Comparison of ENCODE assay signal across 10 cellular contexts in the genomic region with DNA sequence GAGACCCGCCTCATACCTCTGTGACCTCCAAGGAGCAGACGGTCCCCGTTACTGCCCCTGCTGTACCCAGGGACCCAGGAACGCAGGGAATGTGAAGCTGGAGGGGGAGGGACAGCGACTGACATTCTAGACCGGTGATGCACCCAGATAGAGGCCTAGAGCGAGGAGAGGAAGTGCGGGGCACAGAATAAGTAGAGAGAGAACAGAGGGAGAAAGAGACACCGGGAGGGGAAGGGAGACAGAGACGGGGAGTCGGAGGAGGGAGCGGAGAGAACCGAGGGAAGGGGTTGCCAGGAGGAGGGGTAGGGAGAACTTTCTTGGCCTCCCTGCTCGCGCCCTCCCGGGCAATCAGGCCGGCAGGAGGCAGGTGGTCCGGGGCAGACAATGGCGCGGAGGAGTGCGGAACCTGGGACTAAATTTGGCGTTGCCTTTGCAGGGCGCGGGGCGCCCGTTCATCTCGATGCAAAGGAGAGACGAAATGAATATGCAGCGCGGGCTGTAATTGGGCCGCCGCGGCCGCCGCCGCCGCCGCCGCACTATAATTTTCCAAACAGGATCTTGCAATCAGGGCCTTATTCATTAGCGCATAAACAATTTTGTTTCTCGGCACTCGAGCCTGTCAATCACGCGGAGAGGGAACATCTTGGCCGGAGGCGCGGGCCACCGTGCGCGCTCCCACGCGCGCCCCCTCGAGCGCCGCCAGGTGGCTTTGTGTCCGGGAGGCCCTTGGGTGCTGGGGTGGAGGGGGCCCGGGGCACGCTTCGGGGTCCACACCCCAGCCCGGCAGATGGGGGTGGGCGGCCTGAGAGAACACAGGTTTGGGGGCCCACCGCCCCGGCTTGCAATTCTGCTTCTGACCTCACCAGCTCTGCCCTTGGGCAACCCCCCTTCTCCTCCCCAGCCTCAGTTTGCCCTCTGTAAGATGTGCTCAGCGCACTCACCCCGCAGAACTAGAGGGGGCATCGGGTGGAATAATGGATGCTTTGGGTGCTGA. TPM values are rescaled to one million over a fixed set of nuclear protein-coding genes. Genes with fewer than 3 reads are reported as not detected.
A peak's percentile ranks its signal among the peaks of the same experiment; 100 is the strongest.
DNase-seq lines count a peak whose midpoint lies in the region; ATAC-seq lines count a peak whose summit lies in the region.
"Had no signal": no experiment of that assay in that cellular context is flagged by ENCODE, and none has a peak within 500 bp of the region (broad histone marks: within the 10 kb centered on the region; RNA-seq: fewer than 3 reads in every experiment).

No MANE protein-coding gene starts in this region.

- H3K9me3 ChIP-seq in iPS-15b (ENCODE audit: control insufficient read depth, insufficient read depth, low read length) = no peaks in the 10 kb centered on the region

- no peaks in the 10 kb centered on the region for H3K36me3 ChIP-seq in iPS-15b (ENCODE audit: control insufficient read depth, insufficient read depth, low read length)

- H3K27me3 ChIP-seq in iPS-15b (ENCODE audit: control insufficient read depth, insufficient read depth, low read length) = peaks cover 64% of the 10 kb centered on the region

- H3K27ac Mint-ChIP-seq in activated CD4-positive, alpha-beta T cell treated with anti-CD3 and anti-CD28 coated beads, Interleukin-2, amount 10 ng/mL, durations not matched to agents 7 days and 5 days = no peak overlapping the region
- H3K27ac Mint-ChIP-seq in activated naive CD8-positive, alpha-beta T cell treated with anti-CD3 and anti-CD28 coated beads, Interleukin-2, amount 50 U/mL, for 24 hours = peak overlapping the region; percentile 19
- peak overlapping the region in 1 of 2 donors; percentile 52 for H3K27ac Mint-ChIP-seq in stimulated activated naive CD8-positive, alpha-beta T cell treated with anti-CD3 and anti-CD28 coated beads, Interleukin-15, amount 100 ng/mL, for 72 hours

- CTCF ChIA-PET in activated CD4-positive, alpha-beta T cell treated with anti-CD3 and anti-CD28 coated beads, Interleukin-2, amount 10 ng/mL, durations not matched to agents 7 days and 5 days (lab: Charles Lee) = interaction anchor here (0.6 to 5.8 kb wide), 7 partner anchors 11 to 693 kb away, joined by 3 to 60 read pairs (median 5); no protein-coding TSS in a partner anchor

- DNase-seq in activated CD4-positive, alpha-beta T cell treated with anti-CD3 and anti-CD28 coated beads, Interleukin-2, amount 10 ng/mL, durations not matched to agents 7 days and 5 days = no peak
- DNase-seq in activated CD4-positive, alpha-beta T cell treated with anti-CD3 and anti-CD28 coated beads, Interleukin-2, amount 50 U/mL, for 1 hour = no peak
- DNase-seq in activated naive CD8-positive, alpha-beta T cell treated with anti-CD3 and anti-CD28 coated beads, Interleukin-2, amount 50 U/mL, for 24 hours = no peak
- DNase-seq in stimulated activated naive CD8-positive, alpha-beta T cell treated with anti-CD3 and anti-CD28 coated beads, Interleukin-15, amount 100 ng/mL, for 72 hours = no peak
- DNase-seq in NCI-H2196 treated with DMSO at 0.1 percent for 48 hours (lab: John Stamatoyannopoulos, UW; ENCODE audit: unreplicated experiment) = no peak

- peak overlapping the region; percentile 74 for H3K4me3 ChIP-seq in iPS-15b (ENCODE audit: low read depth, low read length)

- no peaks in the 10 kb centered on the region for H3K36me3 Mint-ChIP-seq in activated CD4-positive, alpha-beta T cell treated with anti-CD3 and anti-CD28 coated beads, Interleukin-2, amount 10 ng/mL, durations not matched to agents 7 days and 5 days (ENCODE audit: low read depth)
- no peaks in the 10 kb centered on the region for H3K36me3 Mint-ChIP-seq in activated naive CD8-positive, alpha-beta T cell treated with anti-CD3 and anti-CD28 coated beads, Interleukin-2, amount 50 U/mL, for 24 hours (ENCODE audit: low read depth)

- H3K9me3 Mint-ChIP-seq in activated CD4-positive, alpha-beta T cell treated with anti-CD3 and anti-CD28 coated beads, Interleukin-2, amount 10 ng/mL, durations not matched to agents 7 days and 5 days = no peaks in the 10 kb centered on the region
- H3K9me3 Mint-ChIP-seq in activated naive CD8-positive, alpha-beta T cell treated with anti-CD3 and anti-CD28 coated beads, Interleukin-2, amount 50 U/mL, for 24 hours = no peaks in the 10 kb centered on the region
- H3K9me3 Mint-ChIP-seq in stimulated activated naive CD8-positive, alpha-beta T cell treated with anti-CD3 and anti-CD28 coated beads, Interleukin-15, amount 100 ng/mL, for 72 hours = no peaks in the 10 kb centered on the region

- peaks cover 13% of the 10 kb centered on the region for H3K4me1 Mint-ChIP-seq in activated CD4-positive, alpha-beta T cell treated with anti-CD3 and anti-CD28 coated beads, Interleukin-2, amount 10 ng/mL, durations not matched to agents 7 days and 5 days
- H3K4me1 Mint-ChIP-seq in activated naive CD8-positive, alpha-beta T cell treated with anti-CD3 and anti-CD28 coated beads, Interleukin-2, amount 50 U/mL, for 24 hours = peaks cover 13% of the 10 kb centered on the region
- peaks cover 36% of the 10 kb centered on the region for H3K4me1 Mint-ChIP-seq in stimulated activated naive CD8-positive, alpha-beta T cell treated with anti-CD3 and anti-CD28 coated beads, Interleukin-15, amount 100 ng/mL, for 72 hours

- no peak for ATAC-seq in activated naive CD8-positive, alpha-beta T cell treated with anti-CD3 and anti-CD28 coated beads, Interleukin-2, amount 50 U/mL, for 24 hours
- peak; percentile 21 for ATAC-seq in stimulated activated naive CD8-positive, alpha-beta T cell treated with anti-CD3 and anti-CD28 coated beads, Interleukin-15, amount 100 ng/mL, for 72 hours
- ATAC-seq in GM18870 (IDR thresholded peaks at IDR 0.05; ENCODE audit: unreplicated experiment) (no peak), HG02981 (IDR thresholded peaks at IDR 0.05; ENCODE audit: unreplicated experiment) (no peak)

- H3K9ac ChIP-seq in iPS-15b (ENCODE audit: low read depth, low read length) = no peak overlapping the region

- POLR2A ChIA-PET in activated CD4-positive, alpha-beta T cell treated with anti-CD3 and anti-CD28 coated beads, Interleukin-2, amount 10 ng/mL, durations not matched to agents 7 days and 5 days (lab: Charles Lee) = no interaction called here

- peaks cover 28% of the 10 kb centered on the region for H3K27me3 Mint-ChIP-seq in activated CD4-positive, alpha-beta T cell treated with anti-CD3 and anti-CD28 coated beads, Interleukin-2, amount 10 ng/mL, durations not matched to agents 7 days and 5 days
- H3K27me3 Mint-ChIP-seq in activated naive CD8-positive, alpha-beta T cell treated with anti-CD3 and anti-CD28 coated beads, Interleukin-2, amount 50 U/mL, for 24 hours = peaks cover 27% of the 10 kb centered on the region
- peaks cover 57% of the 10 kb centered on the region for H3K27me3 Mint-ChIP-seq in stimulated activated naive CD8-positive, alpha-beta T cell treated with anti-CD3 and anti-CD28 coated beads, Interleukin-15, amount 100 ng/mL, for 72 hours

- H3K4me1 ChIP-seq in iPS-15b (ENCODE audit: control insufficient read depth, insufficient read depth, low read length) = peaks cover 6% of the 10 kb centered on the region

- peak overlapping the region; percentile 46 for H3K4me3 Mint-ChIP-seq in activated CD4-positive, alpha-beta T cell treated with anti-CD3 and anti-CD28 coated beads, Interleukin-2, amount 10 ng/mL, durations not matched to agents 7 days and 5 days
- peak overlapping the region; percentile 58 for H3K4me3 Mint-ChIP-seq in activated naive CD8-positive, alpha-beta T cell treated with anti-CD3 and anti-CD28 coated beads, Interleukin-2, amount 50 U/mL, for 24 hours
- peak overlapping the region; percentile 63 to 64 for H3K4me3 Mint-ChIP-seq in stimulated activated naive CD8-positive, alpha-beta T cell treated with anti-CD3 and anti-CD28 coated beads, Interleukin-15, amount 100 ng/mL, for 72 hours

RNA-seq across cellular contexts. Expression of a gene that starts 32.9 kb away (rescaled TPM):
- 10 to 100 TPM; 33.7 to 35.9 TPM for total RNA-seq in activated CD4-positive, alpha-beta T cell treated with anti-CD3 and anti-CD28 coated beads, Interleukin-2, amount 10 ng/mL, durations not matched to agents 7 days and 5 days

RNA-seq across cellular contexts. Expression of a gene that starts 33.1 kb away (rescaled TPM):
- not detected for total RNA-seq in activated CD4-positive, alpha-beta T cell treated with anti-CD3 and anti-CD28 coated beads, Interleukin-2, amount 10 ng/mL, durations not matched to agents 7 days and 5 days
- total RNA-seq: Calu3, glomerular endothelial cell had no signal

RNA-seq across cellular contexts. Expression of a gene that starts 33.5 kb away (rescaled TPM):
- total RNA-seq in activated CD4-positive, alpha-beta T cell treated with anti-CD3 and anti-CD28 coated beads, Interleukin-2, amount 10 ng/mL, durations not matched to agents 7 days and 5 days = 1 to 10 TPM; 2.6 to 3.1 TPM
